In genomic region chr17:14190774-14191173, GRCh38 we compare ENCODE assay signal across 14 cellular contexts. TPM values are rescaled to one million over a fixed set of nuclear protein-coding genes. Genes with fewer than 3 reads are reported as not detected.
"Had no signal": no experiment of that assay in that cellular context is flagged by ENCODE, and none has a peak within 500 bp of the region (broad histone marks: within the 10 kb centered on the region; RNA-seq: fewer than 3 reads in every experiment).

No MANE protein-coding gene starts in this region.

RNA-seq across cellular contexts. Expression of gene CDRT15, which starts 45.9 kb away (rescaled TPM):
- total RNA-seq: activated B cell treated with CpG ODN at 0.5 μM for 24 hours; activated CD4-positive, alpha-beta memory T cell treated with anti-CD3 and anti-CD28 coated beads, Interleukin-2, amount 10 ng/mL, durations not matched to agents 7 days and 5 days; activated CD8-positive, alpha-beta memory T cell treated with anti-CD3 and anti-CD28 coated beads, Interleukin-2, amount 10 ng/mL, durations not matched to agents 7 days and 5 days; activated naive CD8-positive, alpha-beta T cell treated with anti-CD3 and anti-CD28 coated beads, Interleukin-2, amount 10 ng/mL, durations not matched to agents 7 days and 5 days; activated T-helper 2 cell treated with anti-CD3 and anti-CD28 coated beads, Interferon-gamma antibody, Interleukin-2, Interleukin-4, amounts not matched to agents 10 μg/mL and 5 μg/mL and 100 μg/mL, durations not matched to agents 14 hours and 24 hours and 36 hours; adrenal gland; astrocyte; body of pancreas; breast epithelium; NCI-H460; PC-3; Peyer's patch; SJSA1 had no signal
- polyA plus RNA-seq: adrenal gland, SK-N-SH had no signal
